8 cellular contexts compared by ENCODE assay signal in genomic region chrX:149940015-149940716, GRCh38. TPM values are rescaled to one million over a fixed set of nuclear protein-coding genes. Genes with fewer than 3 reads are reported as not detected.
DNase-seq lines count a peak whose midpoint lies in the region; ATAC-seq and TF ChIP-seq lines count a peak whose summit lies in the region.

No MANE protein-coding gene starts in this region.

- H3K27me3 ChIP-seq in left lung, result no peaks in the 10 kb centered on the region

- no peaks in the 10 kb centered on the region for H3K9me3 ChIP-seq in left lung

- intact Hi-C loops in left lung (cut with DNase I), result no loop called here

- DNase-seq in CD1c-positive myeloid dendritic cell (ENCODE audit: extremely low spot score) (peak; percentile 92), NCI-H526 treated with DMSO at 0.1 percent for 48 hours (lab: John Stamatoyannopoulos, UW) (peak; percentile 79), dedifferentiated amniotic fluid mesenchymal stem cell (ENCODE audit: extremely low spot score) (peak; percentile 94), left lung (peak; percentile 94 to 97)
- DNase-seq in activated CD4-positive, alpha-beta T cell treated with anti-CD3 and anti-CD28 coated beads, Interleukin-2, amount 50 U/mL, for 1 hour, result peak; percentile 87
- peak; percentile 90 for DNase-seq in stimulated activated CD4-positive, alpha-beta T cell treated with anti-CD3 and anti-CD28 coated beads, Interleukin-2, amount 100 ng/mL, for 4 hours (ENCODE audit: low read depth)

- ATAC-seq in GM19351 (IDR thresholded peaks at IDR 0.05; ENCODE audit: unreplicated experiment) (peak; percentile 40), HG03520 (IDR thresholded peaks at IDR 0.05; ENCODE audit: unreplicated experiment) (peak; percentile 35), left lung (peak; percentile 74)

- peak overlapping the region; percentile 29 to 40 for H3K4me3 ChIP-seq in left lung

- H3K27ac ChIP-seq in left lung, result peak overlapping the region; percentile 88 to 91

- peaks cover 0 to under 1% of the 10 kb centered on the region in 2 donors for H3K36me3 ChIP-seq in left lung

- peak; percentile 30 to 65 for TF ChIP-seq CTCF in left lung (IDR thresholded peaks at IDR 0.05)

- H3K4me1 ChIP-seq in left lung, result peaks cover 0 to 7% of the 10 kb centered on the region in 2 donors

RNA-seq across cellular contexts. Expression of gene EOLA2, which starts 1.9 kb away (rescaled TPM):
- total RNA-seq in left lung, result 10 to 100 TPM; 22.6 to 33.5 TPM

RNA-seq across cellular contexts. Expression of gene HSFX4, which starts 10.8 kb away (rescaled TPM):
- total RNA-seq in left lung, result not detected

RNA-seq across cellular contexts. Expression of gene MAGEA8, which starts 59.2 kb away (rescaled TPM):
- total RNA-seq in left lung, result not detected

Comparison
In these comparisons a context has a peak if more than half of its experiments do, and no peak if none do; other contexts are left out.
1. Peak in every context shown above with its lines: DNase-seq, ATAC-seq, H3K4me3 ChIP-seq and H3K27ac ChIP-seq.